ENCODE assay signal across 2 cellular contexts in genomic region chr12:94783343-94783742, GRCh38.
TF ChIP-seq lines count a peak whose summit lies in the region.

No MANE protein-coding gene starts in this region.

TF ChIP-seq in SK-N-SH treated with all-trans-retinoic acid at 6 μM for 48 hours, 23 proteins besides CTCF, POLR2A, EP300 and RAD21 (continued from another document):
- no peak for TF ChIP-seq PPARA (CRISPR knock-in tag; IDR thresholded peaks at IDR 0.05; ENCODE audit: borderline replicate concordance)
- no peak for TF ChIP-seq RARB (CRISPR knock-in tag; IDR thresholded peaks at IDR 0.05)
- TF ChIP-seq ZFP30 (CRISPR knock-in tag; IDR thresholded peaks at IDR 0.05), result no peak
- TF ChIP-seq TOX (CRISPR knock-in tag; IDR thresholded peaks at IDR 0.05; ENCODE audit: borderline replicate concordance), result no peak
- no peak for TF ChIP-seq ZNF70 (CRISPR knock-in tag; IDR thresholded peaks at IDR 0.05)
- no peak for TF ChIP-seq ARNTL (CRISPR knock-in tag; IDR thresholded peaks at IDR 0.05; ENCODE audit: borderline replicate concordance, low read depth)
- no peak for TF ChIP-seq BACH2 (CRISPR knock-in tag; IDR thresholded peaks at IDR 0.05; ENCODE audit: borderline replicate concordance)
- TF ChIP-seq ZNF8 (CRISPR knock-in tag; IDR thresholded peaks at IDR 0.05), result no peak
- no peak for TF ChIP-seq ZNF565 (CRISPR knock-in tag; conservative IDR thresholded peaks at IDR 0.05; ENCODE audit: low read depth)
- no peak for TF ChIP-seq ZC3H10 (CRISPR knock-in tag; IDR thresholded peaks at IDR 0.05)
- TF ChIP-seq ZFP3 (CRISPR knock-in tag; IDR thresholded peaks at IDR 0.05), result no peak
- no peak for TF ChIP-seq CSRNP3 (CRISPR knock-in tag; IDR thresholded peaks at IDR 0.05)
- TF ChIP-seq SNAI2 (CRISPR knock-in tag; IDR thresholded peaks at IDR 0.05), result no peak
- TF ChIP-seq ESRRG (CRISPR knock-in tag; IDR thresholded peaks at IDR 0.05), result no peak
- TF ChIP-seq POU6F1 (CRISPR knock-in tag; IDR thresholded peaks at IDR 0.05; ENCODE audit: borderline replicate concordance, low read depth), result no peak
- TF ChIP-seq CSDC2 (CRISPR knock-in tag; IDR thresholded peaks at IDR 0.05), result no peak

TF ChIP-seq in neural cell, 6 proteins besides CTCF, POLR2A, EP300 and RAD21 (continued from another document):
- TF ChIP-seq EZH2 (IDR thresholded peaks at IDR 0.05; ENCODE audit: borderline replicate concordance, insufficient read depth, low read length, poor library complexity, severe bottlenecking) (no peak), MXI1 (conservative IDR thresholded peaks at IDR 0.05; ENCODE audit: poor library complexity, severe bottlenecking) (no peak)
